ENCODE assay signal across 14 cellular contexts in the genomic region with DNA sequence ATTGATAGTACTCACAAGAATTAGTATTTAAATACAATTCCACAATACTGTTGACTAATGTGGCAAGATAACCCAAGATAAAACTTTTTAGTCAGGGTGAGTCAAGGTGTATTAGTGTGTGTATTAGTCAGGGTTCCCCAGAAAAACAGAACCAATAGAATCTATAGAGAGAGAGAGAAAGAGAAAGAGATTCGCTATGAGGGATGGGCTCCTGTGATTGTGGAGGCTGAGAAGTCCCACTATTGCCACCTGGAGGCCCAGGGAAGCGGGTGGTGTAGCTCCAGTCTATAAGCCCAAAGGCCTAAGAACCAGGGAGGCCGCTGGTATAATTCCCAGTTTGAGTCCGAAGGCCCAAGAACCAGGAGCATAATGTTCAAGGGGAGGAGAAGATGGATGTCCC. TPM values are rescaled to one million over a fixed set of nuclear protein-coding genes. Genes with fewer than 3 reads are reported as not detected.
DNase-seq lines count a peak whose midpoint lies in the region; ATAC-seq, FAIRE-seq and TF ChIP-seq lines count a peak whose summit lies in the region.
"Had no signal": no experiment of that assay in that cellular context is flagged by ENCODE, and none has a peak within 500 bp of the region (broad histone marks: within the 10 kb centered on the region; RNA-seq: fewer than 3 reads in every experiment).

No MANE protein-coding gene starts in this region.

- peak; percentile 49 for FAIRE-seq in A549 (lab: Jason Lieb, UNC)
- FAIRE-seq in H1 (lab: Jason Lieb, UNC) = peak; percentile 81

- peak in 1 of 2 experiments; percentile 29 for DNase-seq in A549 (ENCODE audit: low read depth in 1 of 2, low spot score in 1 of 2)
- DNase-seq in Daoy (ENCODE audit: low read depth) = peak; percentile 54
- peak; percentile 14 for DNase-seq in NAMALWA (ENCODE audit: low spot score)
- DNase-seq in H1 (ENCODE audit: low read depth in 1 of 2, low spot score in 2 of 2) = no peak
- DNase-seq in NCI-H1694 (lab: John Stamatoyannopoulos, UW) = no peak
- no peak for DNase-seq in NCI-H1105 treated with DMSO at 0.1 percent for 48 hours (lab: John Stamatoyannopoulos, UW)
- no peak for DNase-seq in hippocampal formation (lab: John Stamatoyannopoulos, UW)
- DNase-seq: activated B cell treated with CpG ODN at 0.5 μM for 24 hours; CD8-positive, alpha-beta memory T cell; MM.1S; naive B cell had no signal

- TF ChIP-seq CTCF in A549 (IDR thresholded peaks at IDR 0.05) (no peak), H1 (IDR thresholded peaks at IDR 0.05; ENCODE audit: control extremely low read depth in 1 of 3, insufficient read depth in 1 of 3, low read depth in 1 of 3, low read length in 3 of 3) (peak; percentile 49 to 64 (median 53))

- no peaks in the 10 kb centered on the region for H3K79me1 ChIP-seq in H1 (ENCODE audit: low read depth, low read length)

- no peak overlapping the region for H2AFZ ChIP-seq in H1 (ENCODE audit: low read length)

- H4K91ac ChIP-seq in H1 (replicated peaks; ENCODE audit: insufficient read length, low read length) = no peak overlapping the region

- CTCF ChIA-PET in A549 (lab: Yijun Ruan, JAX) (interaction anchor here (1.0 to 1.7 kb wide), 2 partner anchors 69 to 533 kb away, joined by 3 to 4 read pairs; no protein-coding TSS in a partner anchor), H1 (lab: Charles Lee; ENCODE audit: partially characterized antibody) (interaction anchor here (0.6 to 5.4 kb wide), 21 partner anchors 8 to 398 kb away, joined by 3 to 76 read pairs (median 4); partner anchors contain the start of genes CWC27, SHISAL2B and SREK1IP1)

- H3K9ac ChIP-seq in H1 (replicated peaks in 1 of 4; ENCODE audit: extremely low read depth in 1 of 4, low read depth in 3 of 4, low read length in 3 of 4) = no peak overlapping the region

- no peaks in the 10 kb centered on the region for H3K23me2 ChIP-seq in H1 (ENCODE audit: low read depth, low read length)

- no peaks in the 10 kb centered on the region for H3K9me3 ChIP-seq in A549
- H3K9me3 ChIP-seq in H1 (ENCODE audit: insufficient read depth in 2 of 2, low read depth in 1 of 2, low read length in 1 of 2) = no peaks in the 10 kb centered on the region

- no peaks in the 10 kb centered on the region for H3K79me2 ChIP-seq in H1 (ENCODE audit: control insufficient read depth in 1 of 2, insufficient read depth in 2 of 2, low read length in 2 of 2)

- H4K5ac ChIP-seq in H1 (ENCODE audit: insufficient read length, low read depth, low read length) = no peak overlapping the region

- TF ChIP-seq EP300 in A549 (IDR thresholded peaks at IDR 0.05) (no peak), H1 (IDR thresholded peaks at IDR 0.05; ENCODE audit: borderline replicate concordance in 1 of 2, low read depth in 2 of 2, low read length in 2 of 2) (no peak)

- H4K8ac ChIP-seq in H1 (ENCODE audit: extremely low read depth, insufficient read depth, low read length) = no peak overlapping the region

- ATAC-seq in A549 = peak; percentile 86
- ATAC-seq in HG03342 (IDR thresholded peaks at IDR 0.05; ENCODE audit: unreplicated experiment) = no peak

- H3K4me1 ChIP-seq in A549 (no peaks in the 10 kb centered on the region), H1 (replicated peaks in 1 of 4; ENCODE audit: control insufficient read depth in 3 of 4, insufficient read depth in 4 of 4, low read length in 3 of 4) (no peaks in the 10 kb centered on the region; a peak in 1 of 7 replicates)

- H3K4me2 ChIP-seq in A549 = no peak overlapping the region
- no peak overlapping the region for H3K4me2 ChIP-seq in H1 (ENCODE audit: insufficient read depth in 1 of 2, low read depth in 2 of 2, low read length in 2 of 2)

- H3K27ac ChIP-seq in A549 (no peak overlapping the region), H1 (ENCODE audit: low read depth, low read length) (no peak overlapping the region)
- H3K27ac ChIP-seq: coronary artery, skin epidermis had no signal

- H2BK15ac ChIP-seq in H1 (ENCODE audit: low read length) = no peak overlapping the region

- H3K27me3 ChIP-seq in H1 (replicated peaks in 1 of 4; ENCODE audit: control insufficient read depth in 3 of 4, extremely low read depth in 1 of 4, insufficient read depth in 3 of 4, low read length in 3 of 4) = no peaks in the 10 kb centered on the region

- H3K4me3 ChIP-seq in A549 (no peak overlapping the region), H1 (ENCODE audit: extremely low read depth in 1 of 4, insufficient read depth in 2 of 4, low read depth in 3 of 4, low read length in 4 of 4) (no peak overlapping the region)
- H3K4me3 ChIP-seq: coronary artery, skin epidermis had no signal

- no peak overlapping the region for H2AK5ac ChIP-seq in H1 (ENCODE audit: low read depth, low read length)

- H2BK20ac ChIP-seq in H1 (ENCODE audit: low read length) = no peak overlapping the region

- H2BK120ac ChIP-seq in H1 (replicated peaks; ENCODE audit: low read depth, low read length) = no peak overlapping the region

- WGBS in A549 (ENCODE audit: missing lambda C conversion rate) = 44% methylated on average over 4 of the region's 4 CpGs
- WGBS in H1 (ENCODE audit: extremely low coverage in 1 of 2, insufficient coverage in 1 of 2, insufficient read length in 1 of 2, insufficient replicate concordance in 2 of 2, low coverage in 1 of 2, low lambda C conversion rate in 2 of 2, missing lambda C conversion rate in 1 of 2), 2 experiments = 77% methylated on average over 4 of the region's 4 CpGs; no CpG with 5 or more reads in 1 of the 2 experiments

- no peaks in the 10 kb centered on the region for H3K36me3 ChIP-seq in H1 (ENCODE audit: control insufficient read depth in 2 of 4, insufficient read depth in 4 of 4, low read length in 3 of 4)

- no peak overlapping the region for H2BK12ac ChIP-seq in H1 (ENCODE audit: low read depth, low read length)

- H2BK5ac ChIP-seq in H1 (ENCODE audit: low read depth, low read length) = no peak overlapping the region

- no peak overlapping the region for H3K14ac ChIP-seq in H1 (ENCODE audit: insufficient read length)

- no peak overlapping the region for H3K56ac ChIP-seq in H1 (replicated peaks; ENCODE audit: insufficient read length, low read depth, low read length)

- POLR2A ChIA-PET in A549 (lab: Yijun Ruan, JAX) = no interaction called here
- POLR2A ChIA-PET in H1 (lab: Charles Lee; ENCODE audit: partially characterized antibody) = interaction anchor here (4.5 kb wide), 1 partner anchor 11 kb away, joined by 19 read pairs; the partner anchor contains the start of gene SHISAL2B

- no peaks in the 10 kb centered on the region for H4K20me1 ChIP-seq in H1 (replicated peaks in 1 of 2; ENCODE audit: control insufficient read depth in 1 of 2, insufficient read depth in 2 of 2, low read length in 2 of 2)

- 0 out of 5 replicates have a peak, but pooled peaks of 1 of the 2 experiments have one; percentile 19 for TF ChIP-seq RAD21 in A549 (conservative IDR thresholded peaks at IDR 0.05 in 1 of 2, IDR thresholded peaks at IDR 0.05 in 1 of 2)
- peak; percentile 39 to 63 for TF ChIP-seq RAD21 in H1 (IDR thresholded peaks at IDR 0.05 in 1 of 2, conservative IDR thresholded peaks at IDR 0.05 in 1 of 2; ENCODE audit: low read depth in 2 of 2, low read length in 2 of 2)

- no peak overlapping the region for H3K23ac ChIP-seq in H1 (ENCODE audit: insufficient read length)

- TF ChIP-seq POLR2A in A549 (IDR thresholded peaks at IDR 0.05; ENCODE audit: low read length) (no peak), H1 (IDR thresholded peaks at IDR 0.05; ENCODE audit: control extremely low read depth in 1 of 2, low read depth in 2 of 2, low read length in 2 of 2) (no peak)

- H3K4ac ChIP-seq in H1 (replicated peaks; ENCODE audit: insufficient read length, low read depth, low read length) = no peak overlapping the region

- H3K18ac ChIP-seq in H1 (ENCODE audit: extremely low read depth, low read length) = no peak overlapping the region

TF ChIP-seq in A549, 52 proteins besides CTCF, POLR2A, EP300 and RAD21 (continues in another document):
- TF ChIP-seq POLR2AphosphoS2 (conservative IDR thresholded peaks at IDR 0.05; ENCODE audit: low read length) = no peak
- TF ChIP-seq HOXB5 (CRISPR knock-in tag; IDR thresholded peaks at IDR 0.05) = no peak

TF ChIP-seq in H1, 55 proteins besides CTCF, POLR2A, EP300 and RAD21 (continues in another document):
- TF ChIP-seq USF2 (IDR thresholded peaks at IDR 0.05; ENCODE audit: low read length) (no peak), NRF1 (IDR thresholded peaks at IDR 0.05; ENCODE audit: low read depth, low read length) (no peak), TAF7 (optimal IDR thresholded peaks at IDR 0.05; ENCODE audit: borderline replicate concordance, low read depth, low read length) (no peak), CREB1 (IDR thresholded peaks at IDR 0.05) (no peak), SP1 (IDR thresholded peaks at IDR 0.05; ENCODE audit: low read depth, low read length) (no peak), TEAD4 (IDR thresholded peaks at IDR 0.05; ENCODE audit: low read depth, low read length) (no peak), RBBP5 (IDR thresholded peaks at IDR 0.05; ENCODE audit: borderline replicate concordance, low read depth, low read length) (no peak), RNF2 (IDR thresholded peaks at IDR 0.05; ENCODE audit: borderline replicate concordance, low read depth, low read length, missing control alignments, poor library complexity, severe bottlenecking) (no peak), SIX5 (IDR thresholded peaks at IDR 0.05; ENCODE audit: low read depth, low read length) (no peak)

RNA-seq across cellular contexts. Expression of gene SHISAL2B, which starts 10.0 kb away (rescaled TPM):
- polyA plus RNA-seq in A549 (2011; rRNA removed) = not detected in 2 replicates
- polyA plus RNA-seq in A549 (2012; cell fraction: cytosol; rRNA removed) = not detected in 2 replicates
- not detected in 2 replicates for polyA plus RNA-seq in A549 (2012; cell fraction: nucleus; rRNA removed)
- not detected in 3 replicates for polyA plus RNA-seq in A549 (2017; fragmentation: RNase III; extraction: RNeasy Plus Mini Kit Qiagen cat#74134 plus additional on column Dnase treatment)
- polyA minus RNA-seq in A549 (2011; rRNA and poly(A)+ RNA removed) = not detected in 2 replicates
- not detected in 2 replicates for total RNA-seq in Daoy (2014; rRNA removed; shearing (Covaris generic))
- 8.6 and 10.6 TPM in 2 replicates for total RNA-seq in H1 (2021; fragmentation: NEBNext Ultra II Directional; extraction: Animal tissue kit (Norgen Biotek cat#: 25700))
- 12.4 and 14.2 TPM in 2 replicates for polyA plus RNA-seq in H1 (2011; rRNA removed)
- 8.7 TPM for polyA plus RNA-seq in H1 (2011; cell fraction: cytosol; rRNA removed)
- 9.1 TPM for polyA plus RNA-seq in H1 (2011; cell fraction: nucleus; rRNA removed)
- 5.7 to 7.5 TPM (median 6.5 TPM) in 4 replicates for polyA plus RNA-seq in H1 (2012, experiment 1 of 2)
- 9.7 TPM for polyA plus RNA-seq in H1 (2012, experiment 2 of 2)
- 14.1 TPM for polyA plus RNA-seq in H1 (2013, experiment 1 of 2)
- polyA plus RNA-seq in H1 (2013, experiment 2 of 2) = 14.8 TPM
- polyA minus RNA-seq in H1 (2011; rRNA and poly(A)+ RNA removed) = 1.3 and 3.0 TPM in 2 replicates
- 3.2 TPM for polyA minus RNA-seq in H1 (2011; cell fraction: cytosol; rRNA and poly(A)+ RNA removed)
- polyA minus RNA-seq in H1 (2011; cell fraction: nucleus; rRNA and poly(A)+ RNA removed) = 9.2 TPM
- total RNA-seq: activated B cell treated with CpG ODN at 0.5 μM for 24 hours; CD8-positive, alpha-beta memory T cell had no signal
- polyA plus RNA-seq: CD8-positive, alpha-beta memory T cell had no signal

Comparison
In these comparisons a context has a peak if more than half of its experiments do, and no peak if none do; other contexts are left out.
1. DNase-seq: peak in Daoy (single experiment) and NAMALWA (single experiment); none in H1 (0 of 2), NCI-H1694 (single experiment), NCI-H1105 treated with DMSO at 0.1 percent for 48 hours (single experiment) and hippocampal formation (0 of 2).
2. Of the 18 proteins assayed by ChIP-seq in both H1 and A549: peak only in H1: CTCF; only in A549: none; in both: none; in neither: 16; mixed calls (peak in some experiments, not most) for 1.